Comparison of ENCODE assay signal across 1 cellular context in genomic region chr3:71998995-71999673, GRCh38.
TF ChIP-seq lines count a peak whose summit lies in the region.

No MANE protein-coding gene starts in this region.

TF ChIP-seq in K562, 482 proteins besides CTCF, POLR2A, EP300 and RAD21 (continued from another document and continues in another):
- TF ChIP-seq MNT (conservative IDR thresholded peaks at IDR 0.05) (no peak), NFE2 (IDR thresholded peaks at IDR 0.05; ENCODE audit: low read depth) (no peak), MITF (IDR thresholded peaks at IDR 0.05) (no peak), ZNF584 (CRISPR knock-in tag; IDR thresholded peaks at IDR 0.05; ENCODE audit: low read depth) (0 out of 2 replicates have a peak, but pooled peaks have one; percentile 37), XRCC4 (IDR thresholded peaks at IDR 0.05; ENCODE audit: extremely low read depth, insufficient read depth, insufficient read length) (no peak), ZNF24 (IDR thresholded peaks at IDR 0.05) (no peak), KLF10 (CRISPR knock-in tag; IDR thresholded peaks at IDR 0.05) (no peak), ZNF146 (CRISPR knock-in tag; IDR thresholded peaks at IDR 0.05; ENCODE audit: unreplicated experiment) (no peak), ZNF280B (CRISPR knock-in tag; IDR thresholded peaks at IDR 0.05) (no peak), VEZF1 (CRISPR knock-in tag; IDR thresholded peaks at IDR 0.05) (no peak), ZBTB2 (IDR thresholded peaks at IDR 0.05) (no peak), ZNF3 (CRISPR knock-in tag; IDR thresholded peaks at IDR 0.05) (no peak), CCAR2 (IDR thresholded peaks at IDR 0.05; ENCODE audit: low read depth, low read length) (no peak), ZBTB8A (IDR thresholded peaks at IDR 0.05; ENCODE audit: partially characterized antibody) (no peak), ZSCAN29 (IDR thresholded peaks at IDR 0.05) (no peak), HCFC1 (IDR thresholded peaks at IDR 0.05; ENCODE audit: low read depth, low read length) (no peak), CUX1 (CRISPR knock-in tag; IDR thresholded peaks at IDR 0.05) (no peak), ZNF395 (CRISPR knock-in tag; IDR thresholded peaks at IDR 0.05) (peak; percentile 40; the same call in 1 of the 2 replicates), MEF2D (tag; conservative IDR thresholded peaks at IDR 0.05; ENCODE audit: low read depth) (no peak), ZNF511 (CRISPR knock-in tag; IDR thresholded peaks at IDR 0.05) (no peak), NFIC (IDR thresholded peaks at IDR 0.05) (no peak), XRCC5 (IDR thresholded peaks at IDR 0.05; ENCODE audit: low read depth, low read length) (no peak), ZNF445 (CRISPR knock-in tag; IDR thresholded peaks at IDR 0.05; ENCODE audit: low read depth) (no peak), ATF3 (IDR thresholded peaks at IDR 0.05) (peak; percentile 57), ATF3 (CRISPR knock-in tag; conservative IDR thresholded peaks at IDR 0.05) (no peak), FOXK1 (CRISPR knock-in tag; IDR thresholded peaks at IDR 0.05; ENCODE audit: borderline replicate concordance) (no peak), SRF (CRISPR knock-in tag; IDR thresholded peaks at IDR 0.05) (no peak), ZNF175 (CRISPR knock-in tag; IDR thresholded peaks at IDR 0.05; ENCODE audit: low read depth) (peak; percentile 70; the same call in 1 of the 2 replicates), ELF1 (tag; IDR thresholded peaks at IDR 0.05) (no peak), CHD4 (IDR thresholded peaks at IDR 0.05; ENCODE audit: insufficient read depth, insufficient replicate concordance, low read depth, low read length, poor library complexity, severe bottlenecking) (no peak), ZNF589 (CRISPR knock-in tag; IDR thresholded peaks at IDR 0.05; ENCODE audit: low read depth) (peak; percentile 75), E2F3 (CRISPR knock-in tag; IDR thresholded peaks at IDR 0.05) (no peak), DACH1 (IDR thresholded peaks at IDR 0.05; ENCODE audit: partially characterized antibody) (no peak), TEAD4 (IDR thresholded peaks at IDR 0.05; ENCODE audit: low read length) (no peak), TEAD4 (CRISPR knock-in tag; IDR thresholded peaks at IDR 0.05; ENCODE audit: borderline replicate concordance) (no peak), ADNP (tag; IDR thresholded peaks at IDR 0.05) (no peak), TFAP4 (CRISPR knock-in tag; IDR thresholded peaks at IDR 0.05; ENCODE audit: borderline replicate concordance) (no peak), L3MBTL2 (IDR thresholded peaks at IDR 0.05) (0 out of 2 replicates have a peak, but pooled peaks have one; percentile 26), IFI16 (CRISPR knock-in tag; IDR thresholded peaks at IDR 0.05) (no peak), E2F4 (CRISPR knock-in tag; IDR thresholded peaks at IDR 0.05; ENCODE audit: low read depth) (no peak), SIRT6 (IDR thresholded peaks at IDR 0.05; ENCODE audit: low read depth, low read length) (no peak), HDAC8 (tag; IDR thresholded peaks at IDR 0.05) (no peak), TOE1 (IDR thresholded peaks at IDR 0.05; ENCODE audit: borderline replicate concordance) (no peak), TOE1 (CRISPR knock-in tag; IDR thresholded peaks at IDR 0.05; ENCODE audit: borderline replicate concordance, low read depth) (no peak), DDX20 (tag; IDR thresholded peaks at IDR 0.05; ENCODE audit: low read depth) (no peak), CC2D1A (IDR thresholded peaks at IDR 0.05) (no peak), LEF1 (IDR thresholded peaks at IDR 0.05) (no peak)
